In the genomic region with DNA sequence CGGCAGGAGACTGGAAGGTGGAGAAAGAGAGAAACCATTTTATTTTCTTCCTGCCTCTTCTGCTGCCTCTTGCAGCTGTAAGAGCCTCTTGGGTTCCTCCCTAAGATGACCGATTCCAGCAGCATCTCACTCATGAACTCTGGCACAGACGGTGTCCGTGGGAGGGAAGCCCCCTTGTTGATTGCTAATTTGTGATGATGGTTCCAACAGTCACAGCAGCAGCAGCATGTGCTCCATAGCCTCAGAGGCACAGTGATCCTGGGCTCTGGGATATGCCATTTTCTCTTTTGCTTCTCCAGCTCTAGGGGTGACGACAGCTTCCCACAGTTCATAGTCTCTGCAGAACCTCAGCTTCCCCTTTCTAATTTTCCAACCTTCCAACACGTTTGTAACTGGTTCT, we compare ENCODE assay signal across 1 cellular context.
TF ChIP-seq lines count a peak whose summit lies in the region.

No MANE protein-coding gene starts in this region.

TF ChIP-seq in WTC11, 78 proteins besides CTCF, POLR2A, EP300 and RAD21 (continued from another document):
- TF ChIP-seq, protein P1, sequence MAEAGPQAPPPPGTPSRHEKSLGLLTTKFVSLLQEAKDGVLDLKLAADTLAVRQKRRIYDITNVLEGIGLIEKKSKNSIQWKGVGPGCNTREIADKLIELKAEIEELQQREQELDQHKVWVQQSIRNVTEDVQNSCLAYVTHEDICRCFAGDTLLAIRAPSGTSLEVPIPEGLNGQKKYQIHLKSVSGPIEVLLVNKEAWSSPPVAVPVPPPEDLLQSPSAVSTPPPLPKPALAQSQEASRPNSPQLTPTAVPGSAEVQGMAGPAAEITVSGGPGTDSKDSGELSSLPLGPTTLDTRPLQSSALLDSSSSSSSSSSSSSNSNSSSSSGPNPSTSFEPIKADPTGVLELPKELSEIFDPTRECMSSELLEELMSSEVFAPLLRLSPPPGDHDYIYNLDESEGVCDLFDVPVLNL (CRISPR knock-in tag; IDR thresholded peaks at IDR 0.05; ENCODE audit: borderline replicate concordance, low read depth), result no peak
- TF ChIP-seq SP1 (CRISPR knock-in tag; conservative IDR thresholded peaks at IDR 0.05) (no peak), HMGA2 (CRISPR knock-in tag; IDR thresholded peaks at IDR 0.05) (no peak), KAT7 (CRISPR knock-in tag; IDR thresholded peaks at IDR 0.05; ENCODE audit: borderline replicate concordance) (no peak), FOXP1 (CRISPR knock-in tag; IDR thresholded peaks at IDR 0.05; ENCODE audit: borderline replicate concordance) (no peak)
- TF ChIP-seq, protein P2, sequence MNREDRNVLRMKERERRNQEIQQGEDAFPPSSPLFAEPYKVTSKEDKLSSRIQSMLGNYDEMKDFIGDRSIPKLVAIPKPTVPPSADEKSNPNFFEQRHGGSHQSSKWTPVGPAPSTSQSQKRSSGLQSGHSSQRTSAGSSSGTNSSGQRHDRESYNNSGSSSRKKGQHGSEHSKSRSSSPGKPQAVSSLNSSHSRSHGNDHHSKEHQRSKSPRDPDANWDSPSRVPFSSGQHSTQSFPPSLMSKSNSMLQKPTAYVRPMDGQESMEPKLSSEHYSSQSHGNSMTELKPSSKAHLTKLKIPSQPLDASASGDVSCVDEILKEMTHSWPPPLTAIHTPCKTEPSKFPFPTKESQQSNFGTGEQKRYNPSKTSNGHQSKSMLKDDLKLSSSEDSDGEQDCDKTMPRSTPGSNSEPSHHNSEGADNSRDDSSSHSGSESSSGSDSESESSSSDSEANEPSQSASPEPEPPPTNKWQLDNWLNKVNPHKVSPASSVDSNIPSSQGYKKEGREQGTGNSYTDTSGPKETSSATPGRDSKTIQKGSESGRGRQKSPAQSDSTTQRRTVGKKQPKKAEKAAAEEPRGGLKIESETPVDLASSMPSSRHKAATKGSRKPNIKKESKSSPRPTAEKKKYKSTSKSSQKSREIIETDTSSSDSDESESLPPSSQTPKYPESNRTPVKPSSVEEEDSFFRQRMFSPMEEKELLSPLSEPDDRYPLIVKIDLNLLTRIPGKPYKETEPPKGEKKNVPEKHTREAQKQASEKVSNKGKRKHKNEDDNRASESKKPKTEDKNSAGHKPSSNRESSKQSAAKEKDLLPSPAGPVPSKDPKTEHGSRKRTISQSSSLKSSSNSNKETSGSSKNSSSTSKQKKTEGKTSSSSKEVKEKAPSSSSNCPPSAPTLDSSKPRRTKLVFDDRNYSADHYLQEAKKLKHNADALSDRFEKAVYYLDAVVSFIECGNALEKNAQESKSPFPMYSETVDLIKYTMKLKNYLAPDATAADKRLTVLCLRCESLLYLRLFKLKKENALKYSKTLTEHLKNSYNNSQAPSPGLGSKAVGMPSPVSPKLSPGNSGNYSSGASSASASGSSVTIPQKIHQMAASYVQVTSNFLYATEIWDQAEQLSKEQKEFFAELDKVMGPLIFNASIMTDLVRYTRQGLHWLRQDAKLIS (CRISPR knock-in tag; IDR thresholded peaks at IDR 0.05; ENCODE audit: borderline replicate concordance), result no peak
- TF ChIP-seq, protein P3, sequence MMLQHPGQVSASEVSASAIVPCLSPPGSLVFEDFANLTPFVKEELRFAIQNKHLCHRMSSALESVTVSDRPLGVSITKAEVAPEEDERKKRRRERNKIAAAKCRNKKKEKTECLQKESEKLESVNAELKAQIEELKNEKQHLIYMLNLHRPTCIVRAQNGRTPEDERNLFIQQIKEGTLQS (CRISPR knock-in tag; conservative IDR thresholded peaks at IDR 0.05), result no peak
